26 cellular contexts compared by ENCODE assay signal in genomic region chr4:153782567-153782966, GRCh38. TPM values are rescaled to one million over a fixed set of nuclear protein-coding genes. Genes with fewer than 3 reads are reported as not detected.
DNase-seq lines count a peak whose midpoint lies in the region; ATAC-seq and TF ChIP-seq lines count a peak whose summit lies in the region.
"Had no signal": no experiment of that assay in that cellular context is flagged by ENCODE, and none has a peak within 500 bp of the region (broad histone marks: within the 10 kb centered on the region; RNA-seq: fewer than 3 reads in every experiment).

No MANE protein-coding gene starts in this region.

- ATAC-seq in PC-3, result no peak
- no peak for ATAC-seq in GM21381 (IDR thresholded peaks at IDR 0.05; ENCODE audit: unreplicated experiment)
- ATAC-seq: body of pancreas, foreskin keratinocyte, heart left ventricle, SK-N-SH treated with all-trans-retinoic acid at 6 μM for 48 hours, T-helper 17 cell had no signal

- H4K91ac ChIP-seq in neuronal stem cell (ENCODE audit: low read depth, low read length, poor library complexity), result no peak overlapping the region

- no peak overlapping the region for H3K23ac ChIP-seq in neuronal stem cell (ENCODE audit: low read depth, low read length, poor library complexity)

- H3K27ac ChIP-seq in PC-3 (ENCODE audit: low read length) (peak overlapping the region; percentile 55), neuronal stem cell (replicated peaks; ENCODE audit: low read length) (peak overlapping the region; percentile 62), transverse colon (no peak overlapping the region)
- H3K27ac ChIP-seq: body of pancreas, foreskin keratinocyte, heart left ventricle, prostate gland had no signal

- CTCF ChIA-PET in PC-3 (lab: Charles Lee), result no interaction called here

- peak overlapping the region; percentile 40; the same call in 1 of the 2 replicates for H2AFZ ChIP-seq in PC-3 (ENCODE audit: low read length)
- no peak overlapping the region for H2AFZ ChIP-seq in neuronal stem cell (ENCODE audit: low read length)

- H3K4me1 ChIP-seq in PC-3 (ENCODE audit: insufficient read depth, low read length) (peaks cover 17% of the 10 kb centered on the region), neuronal stem cell (ENCODE audit: control insufficient read depth in 2 of 2, insufficient read depth in 1 of 2, low read depth in 1 of 2, low read length in 2 of 2) (peaks cover 5 to 17% of the 10 kb centered on the region in 2 donors), transverse colon (no peaks in the 10 kb centered on the region)
- H3K4me1 ChIP-seq: body of pancreas, foreskin keratinocyte, heart left ventricle, prostate gland had no signal

- H2BK120ac ChIP-seq in neuronal stem cell (ENCODE audit: low read depth, low read length), result no peak overlapping the region

- DNase-seq in AG20443 (ENCODE audit: low spot score) (peak; percentile 24), PC-3 (peak; percentile 2), fibroblast of mammary gland (ENCODE audit: low read depth) (peak; percentile 81), neuronal stem cell (ENCODE audit: low spot score) (no peak), transverse colon (no peak), middle frontal gyrus (ENCODE audit: extremely low spot score, low spot score) (no peak)
- DNase-seq: activated CD4-positive, alpha-beta T cell treated with anti-CD3 and anti-CD28 coated beads for 4 hours; activated gamma-delta T cell treated with Interleukin-2 at 50 U/mL for 16 hours; activated T-cell treated with anti-CD3 and anti-CD28 coated beads, Interleukin-2, amount 50 U/mL, for 1 hour; body of pancreas; C1 segment of cervical spinal cord; cerebellar nuclear complex; COR-L47; DMS53; foreskin keratinocyte; heart left ventricle; NCI-H1417; NCI-H2081 treated with DMSO at 0.1 percent for 48 hours; T-helper 17 cell had no signal

- H2BK12ac ChIP-seq in neuronal stem cell (ENCODE audit: low read length), result no peak overlapping the region

- H3K14ac ChIP-seq in neuronal stem cell (ENCODE audit: low read length), result no peak overlapping the region

- no peaks in the 10 kb centered on the region for H3F3A ChIP-seq in PC-3 (ENCODE audit: low read length, unreplicated experiment)

- in situ Hi-C loops in transverse colon (cut with MboI; ENCODE audit: low pct_ligation_motif_present in 1 of 4, low pct_unique_long_range_greater_than_20kb in 1 of 4, low sequenced_read_pairs in 3 of 4), result loop anchor here in 2 of 4 donors (25.0 kb wide), 2 partner anchors 530 to 730 kb away; no protein-coding TSS in a partner anchor

- no peak overlapping the region for H2AK5ac ChIP-seq in neuronal stem cell (ENCODE audit: low read depth, low read length)

- no peak overlapping the region for H3K4ac ChIP-seq in neuronal stem cell (ENCODE audit: low read length)

- no peak for TF ChIP-seq POLR2A in transverse colon (IDR thresholded peaks at IDR 0.05)

- BruUV-seq in PC-3 (replicated peaks; lab: Mats Ljungman, UMichigan), result no TSS peak

- H3K4me3 ChIP-seq in PC-3 (ENCODE audit: low read length), result 0 out of 2 replicates have a peak overlapping the region, but pooled peaks have one; percentile 19
- no peak overlapping the region for H3K4me3 ChIP-seq in fibroblast of mammary gland (ENCODE audit: control insufficient read depth, low read depth, low read length)
- H3K4me3 ChIP-seq in neuronal stem cell (ENCODE audit: low read length in 2 of 2), result no peak overlapping the region
- H3K4me3 ChIP-seq in transverse colon, result no peak overlapping the region
- H3K4me3 ChIP-seq: body of pancreas, heart left ventricle, lung, prostate gland had no signal

- H3K9me3 ChIP-seq in PC-3 (ENCODE audit: low read length), result no peaks in the 10 kb centered on the region
- H3K9me3 ChIP-seq in neuronal stem cell (replicated peaks in 1 of 2; ENCODE audit: control insufficient read depth in 2 of 2, insufficient read depth in 1 of 2, low read depth in 1 of 2, low read length in 2 of 2), result peaks cover 0 to 12% of the 10 kb centered on the region in 2 donors
- no peaks in the 10 kb centered on the region for H3K9me3 ChIP-seq in transverse colon
- H3K9me3 ChIP-seq: body of pancreas, prostate gland had no signal

- H3K79me2 ChIP-seq in PC-3 (ENCODE audit: low read length), result no peaks in the 10 kb centered on the region

- H3K4me2 ChIP-seq in PC-3 (ENCODE audit: low read length) (peak overlapping the region; percentile 68), neuronal stem cell (ENCODE audit: insufficient read depth, low read length, poor library complexity, severe bottlenecking) (no peak overlapping the region)

- TF ChIP-seq CTCF in PC-3 (conservative IDR thresholded peaks at IDR 0.05; ENCODE audit: low read depth, low read length) (no peak), fibroblast of mammary gland (conservative IDR thresholded peaks at IDR 0.05; ENCODE audit: control insufficient read depth, insufficient read depth, low read depth, low read length) (no peak), transverse colon (IDR thresholded peaks at IDR 0.05) (no peak)

- H4K8ac ChIP-seq in neuronal stem cell (ENCODE audit: low read depth, low read length), result no peak overlapping the region

- POLR2A ChIA-PET in PC-3 (lab: Charles Lee; ENCODE audit: unreplicated experiment), result no interaction called here

- H2BK5ac ChIP-seq in neuronal stem cell (ENCODE audit: low read length), result no peak overlapping the region

- H3K79me1 ChIP-seq in neuronal stem cell (ENCODE audit: low read depth, low read length), result no peaks in the 10 kb centered on the region

- H3K9ac ChIP-seq in PC-3 (ENCODE audit: low read length) (no peak overlapping the region), neuronal stem cell (ENCODE audit: low read depth, low read length, poor library complexity) (no peak overlapping the region)

- no peaks in the 10 kb centered on the region for H3K9me2 ChIP-seq in PC-3 (replicated peaks; ENCODE audit: low read length)

- H4K20me1 ChIP-seq in PC-3 (ENCODE audit: low read length), result no peaks in the 10 kb centered on the region

- H3K27me3 ChIP-seq in PC-3 (ENCODE audit: low read length), result peaks cover 12% of the 10 kb centered on the region; the same call in 1 of the 2 replicates
- no peaks in the 10 kb centered on the region for H3K27me3 ChIP-seq in neuronal stem cell (ENCODE audit: control insufficient read depth in 3 of 3, insufficient read depth in 3 of 3, low read depth in 1 of 3, low read length in 3 of 3)
- peaks cover 85% of the 10 kb centered on the region for H3K27me3 ChIP-seq in transverse colon
- H3K27me3 ChIP-seq: body of pancreas had no signal

- no peak overlapping the region for H3K18ac ChIP-seq in neuronal stem cell (ENCODE audit: low read length)

- H3K36me3 ChIP-seq in PC-3 (ENCODE audit: low read depth, low read length), result no peaks in the 10 kb centered on the region
- H3K36me3 ChIP-seq in neuronal stem cell (replicated peaks in 1 of 2; ENCODE audit: control insufficient read depth in 2 of 2, insufficient read depth in 2 of 2, low read length in 2 of 2), result peaks cover 23 to 68% of the 10 kb centered on the region in 2 donors
- H3K36me3 ChIP-seq in transverse colon, result no peaks in the 10 kb centered on the region
- H3K36me3 ChIP-seq: heart left ventricle, prostate gland had no signal

- no peak for TF ChIP-seq EP300 in transverse colon (IDR thresholded peaks at IDR 0.05; ENCODE audit: low read depth)

- H2BK15ac ChIP-seq in neuronal stem cell (ENCODE audit: low read length), result no peak overlapping the region

- intact Hi-C loops in PC-3 (cut with micrococcal nuclease) (no loop called here), transverse colon (cut with DNase I; ENCODE audit: low total_unique reads) (no loop called here)

- WGBS in neuronal stem cell (ENCODE audit: extremely low coverage in 2 of 2, insufficient read length in 2 of 2, insufficient replicate concordance in 1 of 2), 2 donors, result no CpG with 5 or more reads among the region's 1 CpG
- 92 to 100% methylated on average over 1 of the region's 1 CpG for WGBS in transverse colon (ENCODE audit: low coverage in 1 of 2), 2 donors

RNA-seq across cellular contexts. Expression of gene SFRP2, which starts 6.3 kb away (rescaled TPM):
- not detected in 2 replicates for total RNA-seq in PC-3 (2014; rRNA removed)
- 425 TPM for polyA plus RNA-seq in neuronal stem cell (2013, experiment 1 of 2)
- polyA plus RNA-seq in neuronal stem cell (2013, experiment 2 of 2), result 420 TPM
- total RNA-seq in transverse colon, result 10 to 100 TPM in 2 of 4 donors, 1 to 10 TPM in 2; 6.4 to 61.7 (median 15.6) TPM
- total RNA-seq: foreskin keratinocyte, T-helper 17 cell had no signal
- polyA plus RNA-seq: foreskin keratinocyte, IgD-negative memory B cell had no signal

RNA-seq across cellular contexts. Expression of gene RNF175, which starts 22.7 kb away (rescaled TPM):
- total RNA-seq in PC-3 (2014; rRNA removed) (not detected in 2 replicates), transverse colon (under 1 TPM in 1 of 4 donors, not detected in 3; 0.96 TPM)
- polyA plus RNA-seq in neuronal stem cell (2013, experiment 1 of 2), result 22.7 TPM
- 22.6 TPM for polyA plus RNA-seq in neuronal stem cell (2013, experiment 2 of 2)
- total RNA-seq: activated CD8-positive, alpha-beta memory T cell treated with anti-CD3 and anti-CD28 coated beads for 36 hours; body of pancreas; skeletal muscle tissue; T-helper 17 cell had no signal
- polyA plus RNA-seq: IgD-negative memory B cell had no signal

Comparison
In these comparisons a context has a peak if more than half of its experiments do, and no peak if none do; other contexts are left out.
1. DNase-seq: peak in AG20443 (single experiment), PC-3 (single experiment) and fibroblast of mammary gland (single experiment); none in neuronal stem cell (single experiment), transverse colon (single experiment) and middle frontal gyrus (single experiment).
2. H3K27ac ChIP-seq: peak in PC-3 (single experiment) and neuronal stem cell (single experiment); none in transverse colon (0 of 4).